In the genomic region with DNA sequence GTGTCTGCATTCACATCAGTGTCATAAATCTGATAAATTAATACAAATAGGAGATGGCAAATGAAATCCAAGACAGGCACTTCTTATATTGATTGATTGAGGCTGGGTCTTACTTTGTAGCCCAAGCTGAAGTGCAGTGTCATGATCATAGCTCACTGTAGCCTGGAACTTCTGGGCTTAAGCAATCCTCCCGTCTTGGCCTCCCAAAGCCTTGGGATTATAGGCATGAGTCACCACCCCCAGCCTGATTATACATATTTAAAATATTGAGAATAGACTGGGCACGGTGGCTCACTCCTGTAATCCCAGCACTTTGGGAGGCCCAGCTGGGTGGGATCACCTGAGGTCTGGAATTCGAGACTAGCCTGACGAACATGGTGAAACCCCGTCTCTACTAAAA, we compare ENCODE assay signal across 15 cellular contexts. TPM values are rescaled to one million over a fixed set of nuclear protein-coding genes. Genes with fewer than 3 reads are reported as not detected.
DNase-seq lines count a peak whose midpoint lies in the region; ATAC-seq and TF ChIP-seq lines count a peak whose summit lies in the region.
"Had no signal": no experiment of that assay in that cellular context is flagged by ENCODE, and none has a peak within 500 bp of the region (broad histone marks: within the 10 kb centered on the region; RNA-seq: fewer than 3 reads in every experiment).

No MANE protein-coding gene starts in this region.

- H3K9me3 ChIP-seq in MG63 (no peaks in the 10 kb centered on the region), upper lobe of right lung (no peaks in the 10 kb centered on the region)
- H3K9me3 ChIP-seq: ovary, sigmoid colon had no signal

- intact Hi-C loops in left colon (cut with DNase I, micrococcal nuclease) (no loop called here), upper lobe of right lung (cut with DNase I) (no loop called here)

- H3K27me3 ChIP-seq in MG63 (no peaks in the 10 kb centered on the region), upper lobe of right lung (no peaks in the 10 kb centered on the region)
- H3K27me3 ChIP-seq: ovary, sigmoid colon had no signal

- CTCF ChIA-PET in activated CD8-positive, alpha-beta T cell treated with anti-CD3 and anti-CD28 coated beads, Interleukin-2, amount 10 ng/mL, durations not matched to agents 7 days and 5 days (lab: Charles Lee) = no interaction called here

- peaks cover 14% of the 10 kb centered on the region for H3K4me1 Mint-ChIP-seq in central memory CD8-positive, alpha-beta T cell
- H3K4me1 Mint-ChIP-seq in nephron progenitor cell = peaks cover 15% of the 10 kb centered on the region
- peaks cover 6% of the 10 kb centered on the region for H3K4me1 Mint-ChIP-seq in activated CD8-positive, alpha-beta T cell treated with anti-CD3 and anti-CD28 coated beads, Interleukin-2, amount 10 ng/mL, durations not matched to agents 7 days and 5 days (ENCODE audit: low read depth)

- TF ChIP-seq CTCF in nephron progenitor cell (IDR thresholded peaks at IDR 0.05) = no peak
- no peak for TF ChIP-seq CTCF in upper lobe of right lung (IDR thresholded peaks at IDR 0.05)

- H3K27ac ChIP-seq in upper lobe of right lung = no peak overlapping the region
- H3K27ac ChIP-seq: ovary, sigmoid colon had no signal

- no peaks in the 10 kb centered on the region for H3K4me1 ChIP-seq in upper lobe of right lung

- ATAC-seq in central memory CD8-positive, alpha-beta T cell (replicated peaks; ENCODE audit: extremely low read depth, poor library complexity, severe bottlenecking) = no peak
- no peak for ATAC-seq in left colon
- no peak for ATAC-seq in upper lobe of right lung
- no peak for ATAC-seq in activated CD8-positive, alpha-beta T cell treated with anti-CD3 and anti-CD28 coated beads, Interleukin-2, amount 10 ng/mL, durations not matched to agents 7 days and 5 days
- ATAC-seq: activated CD8-positive, alpha-beta memory T cell treated with anti-CD3 and anti-CD28 coated beads, Interleukin-2, amount 10 ng/mL, durations not matched to agents 7 days and 5 days had no signal

- H3K9me3 Mint-ChIP-seq in central memory CD8-positive, alpha-beta T cell = no peaks in the 10 kb centered on the region
- H3K9me3 Mint-ChIP-seq in nephron progenitor cell = no peaks in the 10 kb centered on the region
- no peaks in the 10 kb centered on the region for H3K9me3 Mint-ChIP-seq in activated CD8-positive, alpha-beta T cell treated with anti-CD3 and anti-CD28 coated beads, Interleukin-2, amount 10 ng/mL, durations not matched to agents 7 days and 5 days (ENCODE audit: insufficient read depth)

- H3K27me3 Mint-ChIP-seq in central memory CD8-positive, alpha-beta T cell = no peaks in the 10 kb centered on the region
- H3K27me3 Mint-ChIP-seq in nephron progenitor cell (ENCODE audit: low read depth, poor library complexity) = no peaks in the 10 kb centered on the region
- no peaks in the 10 kb centered on the region for H3K27me3 Mint-ChIP-seq in activated CD8-positive, alpha-beta T cell treated with anti-CD3 and anti-CD28 coated beads, Interleukin-2, amount 10 ng/mL, durations not matched to agents 7 days and 5 days (ENCODE audit: low read depth)
- H3K27me3 Mint-ChIP-seq: activated CD8-positive, alpha-beta memory T cell treated with anti-CD3 and anti-CD28 coated beads, Interleukin-2, amount 10 ng/mL, durations not matched to agents 7 days and 5 days had no signal

- peaks cover 4% of the 10 kb centered on the region; the same call in 1 of the 2 replicates for H3K36me3 ChIP-seq in MG63
- peaks cover 31% of the 10 kb centered on the region for H3K36me3 ChIP-seq in upper lobe of right lung
- H3K36me3 ChIP-seq: ovary had no signal

- H3K36me3 Mint-ChIP-seq in central memory CD8-positive, alpha-beta T cell (ENCODE audit: insufficient read depth) = peaks cover 13% of the 10 kb centered on the region
- H3K36me3 Mint-ChIP-seq in nephron progenitor cell (ENCODE audit: low read depth) = peaks cover 76% of the 10 kb centered on the region
- H3K36me3 Mint-ChIP-seq in activated CD8-positive, alpha-beta T cell treated with anti-CD3 and anti-CD28 coated beads, Interleukin-2, amount 10 ng/mL, durations not matched to agents 7 days and 5 days (ENCODE audit: low read depth) = peaks cover 34% of the 10 kb centered on the region

- POLR2A ChIA-PET in activated CD8-positive, alpha-beta T cell treated with anti-CD3 and anti-CD28 coated beads, Interleukin-2, amount 10 ng/mL, durations not matched to agents 7 days and 5 days (lab: Charles Lee) = interaction anchor here (0.7 kb wide), 1 partner anchor 962 kb away, joined by 3 read pairs; no protein-coding TSS in a partner anchor

- DNase-seq in EL (peak; percentile 47), MG63 (peak; percentile 56), nephron progenitor cell (no peak), left colon (no peak), upper lobe of right lung (no peak)
- DNase-seq in central memory CD8-positive, alpha-beta T cell (ENCODE audit: low spot score in 2 of 2) = no peak
- DNase-seq in activated CD8-positive, alpha-beta T cell treated with anti-CD3 and anti-CD28 coated beads, Interleukin-2, amount 10 ng/mL, durations not matched to agents 7 days and 5 days = no peak
- DNase-seq: activated CD4-positive, CD25-positive, alpha-beta regulatory T cell treated with anti-CD3 and anti-CD28 coated beads, Interleukin-2, amount 50 U/mL, for 72 hours; activated CD8-positive, alpha-beta memory T cell treated with anti-CD3 and anti-CD28 coated beads, Interleukin-2, amount 10 ng/mL, durations not matched to agents 7 days and 5 days; activated gamma-delta T cell; amygdala; NCI-H1694 treated with DMSO at 0.1 percent for 48 hours; ovary; sigmoid colon; stimulated activated CD4-positive, alpha-beta T cell treated with anti-CD3 and anti-CD28 coated beads, Interleukin-4, amount 100 ng/mL, for 1 hour had no signal

- peak overlapping the region; percentile 88 for H3K27ac Mint-ChIP-seq in central memory CD8-positive, alpha-beta T cell (ENCODE audit: low read depth)
- H3K27ac Mint-ChIP-seq in nephron progenitor cell = peak overlapping the region; percentile 2
- no peak overlapping the region for H3K27ac Mint-ChIP-seq in activated CD8-positive, alpha-beta T cell treated with anti-CD3 and anti-CD28 coated beads, Interleukin-2, amount 10 ng/mL, durations not matched to agents 7 days and 5 days
- H3K27ac Mint-ChIP-seq: activated CD8-positive, alpha-beta memory T cell treated with anti-CD3 and anti-CD28 coated beads, Interleukin-2, amount 10 ng/mL, durations not matched to agents 7 days and 5 days had no signal

- no peak overlapping the region for H3K4me3 Mint-ChIP-seq in central memory CD8-positive, alpha-beta T cell
- H3K4me3 Mint-ChIP-seq in nephron progenitor cell = no peak overlapping the region
- H3K4me3 Mint-ChIP-seq in activated CD8-positive, alpha-beta T cell treated with anti-CD3 and anti-CD28 coated beads, Interleukin-2, amount 10 ng/mL, durations not matched to agents 7 days and 5 days = no peak overlapping the region
- H3K4me3 Mint-ChIP-seq: activated CD8-positive, alpha-beta memory T cell treated with anti-CD3 and anti-CD28 coated beads, Interleukin-2, amount 10 ng/mL, durations not matched to agents 7 days and 5 days had no signal

- H3K4me3 ChIP-seq in MG63 (no peak overlapping the region), upper lobe of right lung (no peak overlapping the region)
- H3K4me3 ChIP-seq: ovary, sigmoid colon had no signal

RNA-seq across cellular contexts. Expression of gene MARK3, which starts 51.3 kb away (rescaled TPM):
- 26.9 and 31.6 TPM in 2 replicates for total RNA-seq in MG63 (2014; rRNA removed; shearing (Covaris generic); ENCODE audit: low replicate concordance)
- total RNA-seq in left colon (10 to 100 TPM; 55.6 to 68.4 TPM), upper lobe of right lung (105 TPM)
- 10 to 100 TPM; 76.8 to 86.7 TPM for total RNA-seq in activated CD8-positive, alpha-beta T cell treated with anti-CD3 and anti-CD28 coated beads, Interleukin-2, amount 10 ng/mL, durations not matched to agents 7 days and 5 days

Comparison
In these comparisons a context has a peak if more than half of its experiments do, and no peak if none do; other contexts are left out.
1. DNase-seq: peak in EL (single experiment) and MG63 (single experiment); none in central memory CD8-positive, alpha-beta T cell (0 of 2), nephron progenitor cell (single experiment), left colon (0 of 2), upper lobe of right lung (single experiment) and activated CD8-positive, alpha-beta T cell treated with anti-CD3 and anti-CD28 coated beads, Interleukin-2, amount 10 ng/mL, durations not matched to agents 7 days and 5 days (single experiment).